20 cellular contexts compared by ENCODE assay signal in the genomic region with DNA sequence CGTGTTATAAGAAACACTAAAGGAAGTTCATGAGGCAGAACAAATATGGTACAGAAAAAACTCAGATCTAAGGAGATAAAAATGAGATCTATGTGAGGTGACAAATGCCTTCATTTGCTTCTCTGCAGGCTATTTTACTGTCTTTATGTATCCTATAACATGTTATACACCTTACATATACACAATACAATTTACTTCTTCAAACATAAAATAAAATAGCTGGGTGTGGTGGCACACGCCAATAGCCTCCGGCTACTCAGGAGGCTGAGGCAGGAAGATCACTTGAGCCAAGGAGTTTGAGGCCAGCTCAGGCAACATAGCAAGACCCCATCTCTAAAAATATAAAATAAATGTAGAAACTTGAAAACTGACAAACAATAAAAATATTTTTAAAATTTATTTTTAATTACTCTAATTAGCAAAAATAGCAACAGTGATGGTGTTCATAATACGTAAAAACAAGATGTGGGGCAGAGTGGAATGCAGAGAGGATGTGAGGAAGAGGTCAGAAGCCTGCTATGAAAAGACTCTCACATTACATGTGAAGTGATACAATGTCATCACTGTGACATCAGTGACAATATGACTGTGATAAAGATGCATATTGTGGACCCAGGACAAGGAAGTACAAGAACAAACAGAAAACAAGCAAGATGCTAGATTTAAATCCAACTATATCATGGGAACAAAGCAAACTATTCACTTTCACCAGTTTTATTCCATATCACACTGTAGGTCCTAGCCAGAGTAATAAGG. TPM values are rescaled to one million over a fixed set of nuclear protein-coding genes. Genes with fewer than 3 reads are reported as not detected.
DNase-seq lines count a peak whose midpoint lies in the region; ATAC-seq and TF ChIP-seq lines count a peak whose summit lies in the region.
"Had no signal": no experiment of that assay in that cellular context is flagged by ENCODE, and none has a peak within 500 bp of the region (broad histone marks: within the 10 kb centered on the region; RNA-seq: fewer than 3 reads in every experiment).

No MANE protein-coding gene starts in this region.

- no peaks in the 10 kb centered on the region for H3K27me3 Mint-ChIP-seq in stimulated activated memory B cell treated with anti-CD40 and anti-IgM and Interleukin-4, amounts not matched to agents 10 μg/mL and 1 μg/mL and 100 μg/mL, for 72 hours

- H3K14ac ChIP-seq in IMR-90 (replicated peaks; ENCODE audit: low read depth, low read length) = no peak overlapping the region

- no peak overlapping the region for H3K4me3 Mint-ChIP-seq in stimulated activated memory B cell treated with anti-CD40 and anti-IgM and Interleukin-4, amounts not matched to agents 10 μg/mL and 1 μg/mL and 100 μg/mL, for 72 hours
- H3K4me3 Mint-ChIP-seq: CD14-positive monocyte, GM23338 had no signal

- H2AK5ac ChIP-seq in IMR-90 (ENCODE audit: low read depth, low read length) = 0 out of 2 replicates have a peak overlapping the region, but pooled peaks have one; percentile 5

- peaks cover 8% of the 10 kb centered on the region for H3K9me1 ChIP-seq in IMR-90 (ENCODE audit: insufficient read depth, low read length)

- no peaks in the 10 kb centered on the region for H3K9me3 Mint-ChIP-seq in stimulated activated memory B cell treated with anti-CD40 and anti-IgM and Interleukin-4, amounts not matched to agents 10 μg/mL and 1 μg/mL and 100 μg/mL, for 72 hours
- H3K9me3 Mint-ChIP-seq: GM23338 had no signal

- no TSS peak for BruUV-seq in IMR-90 (replicated peaks; lab: Mats Ljungman, UMichigan)

- no peak overlapping the region; the same call in 2 of the 3 replicates for H2BK15ac ChIP-seq in IMR-90 (ENCODE audit: low read depth, low read length)

- no peak overlapping the region for H3K4ac ChIP-seq in IMR-90 (ENCODE audit: low read depth, low read length)

- H3K56ac ChIP-seq in IMR-90 (ENCODE audit: extremely low read depth, insufficient read depth, low read length) = no peak overlapping the region

- H3K27ac Mint-ChIP-seq in stimulated activated memory B cell treated with anti-CD40 and anti-IgM and Interleukin-4, amounts not matched to agents 10 μg/mL and 1 μg/mL and 100 μg/mL, for 72 hours = no peak overlapping the region

- H2AK9ac ChIP-seq in IMR-90 (replicated peaks; ENCODE audit: low read depth, low read length, poor library complexity) = no peak overlapping the region

- POLR2A ChIA-PET in IMR-90 (lab: Charles Lee; ENCODE audit: unreplicated experiment) = no interaction called here

- H2BK120ac ChIP-seq in IMR-90 (ENCODE audit: low read depth, low read length) = peak overlapping the region; percentile 59; the same call in 1 of the 2 replicates

- peaks cover 8% of the 10 kb centered on the region for H3K36me3 ChIP-seq in IMR-90 (ENCODE audit: control insufficient read depth, insufficient read depth, low read length)
- H3K36me3 ChIP-seq in brain microvascular endothelial cell (replicated peaks) = no peaks in the 10 kb centered on the region
- H3K36me3 ChIP-seq in osteoblast (ENCODE audit: insufficient read depth, low read length) = peaks cover 14% of the 10 kb centered on the region

- H4K20me1 ChIP-seq in IMR-90 (ENCODE audit: insufficient read depth, low read length) = no peaks in the 10 kb centered on the region
- H4K20me1 ChIP-seq in osteoblast (ENCODE audit: insufficient read depth, low read length) = no peaks in the 10 kb centered on the region

- H3K4me3 ChIP-seq in IMR-90 (ENCODE audit: insufficient read depth, low read depth, low read length) (no peak overlapping the region), brain microvascular endothelial cell (ENCODE audit: low read depth, low read length) (no peak overlapping the region), osteoblast (ENCODE audit: insufficient read depth, low read length) (no peak overlapping the region)
- H3K4me3 ChIP-seq: GM23338, MG63 had no signal

- peaks cover 15% of the 10 kb centered on the region for H3K4me1 ChIP-seq in IMR-90 (ENCODE audit: control insufficient read depth, insufficient read depth, low read length)
- peaks cover 21% of the 10 kb centered on the region for H3K4me1 ChIP-seq in osteoblast (ENCODE audit: insufficient read depth, low read length)

- TF ChIP-seq POLR2A in IMR-90 (IDR thresholded peaks at IDR 0.05; ENCODE audit: low read depth, low read length) = no peak

- H3K23ac ChIP-seq in IMR-90 (ENCODE audit: low read depth, low read length) = 0 out of 2 replicates have a peak overlapping the region, but pooled peaks have one; percentile 2

- CTCF ChIA-PET in IMR-90 (lab: Yijun Ruan, JAX) = no interaction called here

- no peak overlapping the region for H4K8ac ChIP-seq in IMR-90 (ENCODE audit: low read depth in 2 of 2, low read length in 2 of 2)

- no peak for ATAC-seq in IMR-90 (ENCODE audit: low read depth)
- ATAC-seq in stimulated activated memory B cell treated with anti-CD40 and anti-IgM and Interleukin-4, amounts not matched to agents 10 μg/mL and 1 μg/mL and 100 μg/mL, for 72 hours = no peak
- ATAC-seq: GM23338 had no signal

- H3K27ac ChIP-seq in IMR-90 (ENCODE audit: insufficient read depth, low read length) (no peak overlapping the region), brain microvascular endothelial cell (no peak overlapping the region), osteoblast (ENCODE audit: low read depth, low read length) (peak overlapping the region; percentile 91)
- H3K27ac ChIP-seq: 22Rv1, KMS-11 had no signal

- H3K4me1 Mint-ChIP-seq in stimulated activated memory B cell treated with anti-CD40 and anti-IgM and Interleukin-4, amounts not matched to agents 10 μg/mL and 1 μg/mL and 100 μg/mL, for 72 hours = peaks cover 31% of the 10 kb centered on the region

- TF ChIP-seq CTCF in IMR-90 (conservative IDR thresholded peaks at IDR 0.05; ENCODE audit: low read depth, low read length) (no peak), brain microvascular endothelial cell (IDR thresholded peaks at IDR 0.05; ENCODE audit: low read depth, low read length, missing control alignments) (no peak), osteoblast (IDR thresholded peaks at IDR 0.05; ENCODE audit: extremely low read depth, low read depth, low read length) (no peak)

- peak overlapping the region; percentile 92; the same call in 1 of the 2 replicates for H4K5ac ChIP-seq in IMR-90 (ENCODE audit: low read depth, low read length)

- H3K9me3 ChIP-seq in IMR-90 (ENCODE audit: control insufficient read depth, insufficient read depth, low read length) (no peaks in the 10 kb centered on the region), osteoblast (ENCODE audit: low read depth, low read length) (no peaks in the 10 kb centered on the region)
- H3K9me3 ChIP-seq: MG63 had no signal

- H3K27me3 ChIP-seq in IMR-90 (ENCODE audit: control insufficient read depth, insufficient read depth, low read length) = no peaks in the 10 kb centered on the region
- no peaks in the 10 kb centered on the region for H3K27me3 ChIP-seq in brain microvascular endothelial cell (replicated peaks)
- H3K27me3 ChIP-seq in osteoblast (ENCODE audit: insufficient read depth, low read length) = no peaks in the 10 kb centered on the region
- H3K27me3 ChIP-seq: MG63 had no signal

- intact Hi-C loops in IMR-90 (cut with micrococcal nuclease) = no loop called here

- peaks cover 26 to 60% of the 10 kb centered on the region in 2 experiments for H3K79me1 ChIP-seq in IMR-90 (ENCODE audit: low read depth in 1 of 2, low read length in 2 of 2)

- DNase-seq in DMS53 (lab: John Stamatoyannopoulos, UW) (peak; percentile 14), DMS53 treated with DMSO at 0.1 percent for 48 hours (lab: John Stamatoyannopoulos, UW; ENCODE audit: unreplicated experiment) (no peak), IMR-90 (no peak), brain microvascular endothelial cell (peak; percentile 18), osteoblast (ENCODE audit: insufficient read length, low spot score, missing footprints) (no peak), SHP77 (lab: John Stamatoyannopoulos, UW) (no peak)
- no peak for DNase-seq in activated CD8-positive, alpha-beta memory T cell treated with anti-CD3 and anti-CD28 coated beads, Interleukin-2, amount 50 U/mL, for 4 hours
- DNase-seq: DMS79 treated with DMSO at 0.1 percent for 48 hours, GF-D8, MG63, NCI-H1105 treated with DMSO at 0.1 percent for 48 hours, NCI-H187, NCI-H2171 treated with DMSO at 0.1 percent for 48 hours, NCI-H510A treated with DMSO at 0.1 percent for 48 hours, SHP77 treated with DMSO at 0.1 percent for 48 hours had no signal

- H3K79me2 ChIP-seq in osteoblast (ENCODE audit: insufficient read depth, low read length) = peaks cover 55% of the 10 kb centered on the region

- in situ Hi-C loops in IMR-90 (cut with MboI; ENCODE audit: low sequenced_read_pairs) (no loop called here), brain microvascular endothelial cell (cut with HindIII; ENCODE audit: low pct_ligation_motif_present, low sequenced_read_pairs) (no loop called here)

- H2BK20ac ChIP-seq in IMR-90 (ENCODE audit: low read depth, low read length) = no peak overlapping the region

- dilution Hi-C loops in IMR-90 (cut with HindIII; ENCODE audit: low sequenced_read_pairs, unreplicated experiment) = no loop called here

- WGBS in IMR-90 (ENCODE audit: extremely low coverage in 2 of 2, insufficient read length in 1 of 2), 2 experiments = no CpG with 5 or more reads among the region's 4 CpGs

- H4K91ac ChIP-seq in IMR-90 (ENCODE audit: insufficient read depth, low read depth, low read length) = no peak overlapping the region

- peak overlapping the region; percentile 82; the same call in 1 of the 2 replicates for H3K18ac ChIP-seq in IMR-90 (ENCODE audit: low read depth, low read length)

- peaks cover 59% of the 10 kb centered on the region for H3K36me3 Mint-ChIP-seq in stimulated activated memory B cell treated with anti-CD40 and anti-IgM and Interleukin-4, amounts not matched to agents 10 μg/mL and 1 μg/mL and 100 μg/mL, for 72 hours

- no peak overlapping the region for H3K9ac ChIP-seq in IMR-90 (ENCODE audit: low read depth, low read length)
- H3K9ac ChIP-seq: KMS-11 had no signal

- TF ChIP-seq RAD21 in IMR-90 (IDR thresholded peaks at IDR 0.05; ENCODE audit: low read length) = no peak

- no peak overlapping the region for H2AFZ ChIP-seq in IMR-90 (replicated peaks; ENCODE audit: low read length, poor library complexity)
- no peak overlapping the region for H2AFZ ChIP-seq in osteoblast (ENCODE audit: low read length)
- H2AFZ ChIP-seq: GM23338 had no signal

- H3K4me2 ChIP-seq in IMR-90 (ENCODE audit: low read depth, low read length) (no peak overlapping the region), osteoblast (ENCODE audit: insufficient read depth, low read length) (no peak overlapping the region)
- H3K4me2 ChIP-seq: GM23338 had no signal

- H2BK5ac ChIP-seq in IMR-90 (ENCODE audit: low read depth, low read length, poor library complexity, severe bottlenecking) = peak overlapping the region; percentile 71

RNA-seq across cellular contexts. Expression of a gene that starts 31.0 kb away (rescaled TPM):
- total RNA-seq in IMR-90 (2012; rRNA removed) = 31.0 and 32.8 TPM in 2 replicates
- 19.3 and 23.4 TPM in 2 replicates for polyA plus RNA-seq in IMR-90 (2012; rRNA removed)
- 6.8 and 8.5 TPM in 2 replicates for polyA plus RNA-seq in IMR-90 (2012; cell fraction: cytosol; rRNA removed)
- 14.4 and 19.3 TPM in 2 replicates for polyA plus RNA-seq in IMR-90 (2012; cell fraction: nucleus; rRNA removed; ENCODE audit: low replicate concordance)
- 22.1 and 25.9 TPM in 2 replicates for total RNA-seq in osteoblast

RNA-seq across cellular contexts. Expression of a gene that starts 48.7 kb away (rescaled TPM):
- total RNA-seq in IMR-90 (2012; rRNA removed) (14.4 and 15.2 TPM in 2 replicates), osteoblast (19.5 and 28.6 TPM in 2 replicates)
- 33.3 and 35.0 TPM in 2 replicates for polyA plus RNA-seq in IMR-90 (2012; rRNA removed)
- 23.3 and 36.1 TPM in 2 replicates for polyA plus RNA-seq in IMR-90 (2012; cell fraction: cytosol; rRNA removed)
- 19.6 and 20.6 TPM in 2 replicates for polyA plus RNA-seq in IMR-90 (2012; cell fraction: nucleus; rRNA removed; ENCODE audit: low replicate concordance)

Comparison
In these comparisons a context has a peak if more than half of its experiments do, and no peak if none do; other contexts are left out.
1. DNase-seq: peak in DMS53 (single experiment) and brain microvascular endothelial cell (single experiment); none in DMS53 treated with DMSO at 0.1 percent for 48 hours (single experiment), IMR-90 (single experiment), osteoblast (single experiment), SHP77 (0 of 2) and activated CD8-positive, alpha-beta memory T cell treated with anti-CD3 and anti-CD28 coated beads, Interleukin-2, amount 50 U/mL, for 4 hours (single experiment).